Comparison of ENCODE assay signal across 9 cellular contexts in genomic region chr16:74773431-74774222, GRCh38. TPM values are rescaled to one million over a fixed set of nuclear protein-coding genes. Genes with fewer than 3 reads are reported as not detected.
DNase-seq lines count a peak whose midpoint lies in the region; ATAC-seq and TF ChIP-seq lines count a peak whose summit lies in the region.
"Had no signal": no experiment of that assay in that cellular context is flagged by ENCODE, and none has a peak within 500 bp of the region (broad histone marks: within the 10 kb centered on the region; RNA-seq: fewer than 3 reads in every experiment).

No MANE protein-coding gene starts in this region.

- ATAC-seq in GM19463 (IDR thresholded peaks at IDR 0.05; ENCODE audit: unreplicated experiment) (no peak), GM21619 (IDR thresholded peaks at IDR 0.05; ENCODE audit: unreplicated experiment) (no peak)

- CTCF ChIA-PET in A673 (lab: Charles Lee), result no interaction called here

- H3K4me1 ChIP-seq in prostate gland (replicated peaks) (no peaks in the 10 kb centered on the region), A673 (ENCODE audit: insufficient read depth, low read length, poor library complexity, severe bottlenecking) (peaks cover 8% of the 10 kb centered on the region)

- no peak for TF ChIP-seq POLR2A in prostate gland (IDR thresholded peaks at IDR 0.05)

- intact Hi-C loops in prostate gland (cut with DNase I) (no loop called here), A673 (cut with micrococcal nuclease; ENCODE audit: unreplicated experiment) (no loop called here)

- no peak for TF ChIP-seq CTCF in VCaP (conservative IDR thresholded peaks at IDR 0.05)
- no peak for TF ChIP-seq CTCF in prostate gland (IDR thresholded peaks at IDR 0.05)
- TF ChIP-seq CTCF in A673 (conservative IDR thresholded peaks at IDR 0.05; ENCODE audit: low read depth, low read length), result no peak

- H3K27me3 ChIP-seq in H7 (ENCODE audit: control insufficient read depth, insufficient read depth, low read length) (peaks cover 22% of the 10 kb centered on the region), prostate gland (replicated peaks; ENCODE audit: insufficient read depth) (no peaks in the 10 kb centered on the region), A673 (replicated peaks; ENCODE audit: insufficient read depth, low read depth, low read length, poor library complexity) (peaks cover 38% of the 10 kb centered on the region)

- no TSS peak for BruUV-seq in A673 (replicated peaks; lab: Mats Ljungman, UMichigan)

- H3K36me3 ChIP-seq in H7 (replicated peaks; ENCODE audit: control insufficient read depth, insufficient read depth, low read length) (no peaks in the 10 kb centered on the region; the same call in 1 of the 2 replicates), prostate gland (no peaks in the 10 kb centered on the region), A673 (ENCODE audit: insufficient read depth, low read length, poor library complexity, severe bottlenecking) (no peaks in the 10 kb centered on the region)

- peak overlapping the region; percentile 66 for H3K27ac ChIP-seq in VCaP
- peak overlapping the region in 1 of 2 donors; percentile 24 for H3K27ac ChIP-seq in prostate gland
- H3K27ac ChIP-seq in A673 (ENCODE audit: low read depth, low read length, poor library complexity, severe bottlenecking), result no peak overlapping the region

- peak; percentile 15 for DNase-seq in H7
- DNase-seq in prostate gland (ENCODE audit: low spot score), result no peak
- no peak for DNase-seq in A673 (ENCODE audit: low spot score)
- DNase-seq in NCI-H69 (lab: John Stamatoyannopoulos, UW), result no peak
- DNase-seq: stimulated activated CD4-positive, alpha-beta T cell treated with anti-CD3 and anti-CD28 coated beads, Interleukin-4, amount 100 ng/mL, for 4 hours had no signal

- H3K9me3 ChIP-seq in prostate gland, result no peaks in the 10 kb centered on the region
- H3K9me3 ChIP-seq in A673 (ENCODE audit: low read depth, low read length, poor library complexity, severe bottlenecking), result no peaks in the 10 kb centered on the region

- POLR2A ChIA-PET in A673 (lab: Charles Lee; ENCODE audit: low non-redundant PET), result no interaction called here

- WGBS in prostate gland, result 44% methylated on average over 14 of the region's 14 CpGs

- H3K4me3 ChIP-seq in H7 (ENCODE audit: insufficient read depth, low read depth, low read length) (peak overlapping the region; percentile 67), iPS-11a (ENCODE audit: low read depth, low read length) (peak overlapping the region; percentile 58), prostate gland (peak overlapping the region; percentile 40 to 41), A673 (ENCODE audit: low read depth, low read length, poor library complexity, severe bottlenecking) (no peak overlapping the region)

RNA-seq across cellular contexts. Expression of gene FA2H, which starts 1.0 kb away (rescaled TPM):
- total RNA-seq in H7 (2014; rRNA removed; shearing (Covaris generic)), result 1.1 and 1.9 TPM in 2 replicates
- total RNA-seq in prostate gland (1 to 10 TPM; 3.0 to 4.5 TPM), A673 (2021) (not detected in 2 replicates)
